ENCODE assay signal across 28 cellular contexts in the genomic region with DNA sequence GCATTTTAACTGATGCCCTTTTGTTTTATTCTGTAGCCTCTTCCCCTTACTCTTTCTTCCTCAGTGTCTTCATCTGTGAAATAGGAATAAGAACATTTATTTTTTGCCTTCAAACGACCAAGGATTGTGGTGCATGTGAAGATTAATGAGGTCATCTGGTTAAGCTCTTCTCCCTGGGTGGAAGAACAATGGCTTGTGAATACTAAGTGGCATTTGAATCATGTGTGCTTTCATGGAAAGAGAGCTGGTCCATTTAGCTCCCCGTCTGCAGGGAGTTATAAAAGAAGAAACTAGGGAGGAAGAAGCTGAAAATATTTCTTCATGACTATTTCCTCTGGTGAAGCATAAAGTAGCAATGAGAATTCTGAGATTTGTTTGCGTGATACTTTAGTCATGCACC.
"Had no signal": no experiment of that assay in that cellular context is flagged by ENCODE, and none has a peak within 500 bp of the region (broad histone marks: within the 10 kb centered on the region; RNA-seq: fewer than 3 reads in every experiment).

No MANE protein-coding gene starts in this region.

- H3K27me3 Mint-ChIP-seq: activated B cell treated with CpG ODN at 0.5 μM for 24 hours; activated CD4-positive, alpha-beta T cell treated with anti-CD3 and anti-CD28 coated beads for 36 hours; activated T-cell treated with anti-CD3 and anti-CD28 coated beads, Interleukin-2, amount 50 U/mL, for 24 hours; activated T-helper 17 cell treated with anti-CD3 and anti-CD28 coated beads, Interleukin-2, amount 50 U/mL, for 72 hours had no signal

- H3K4me3 Mint-ChIP-seq: activated B cell treated with CpG ODN at 0.5 μM for 24 hours; activated CD4-positive, alpha-beta T cell treated with anti-CD3 and anti-CD28 coated beads for 36 hours; activated naive CD8-positive, alpha-beta T cell; activated T-cell treated with anti-CD3 and anti-CD28 coated beads, Interleukin-2, amount 50 U/mL, for 24 hours; activated T-helper 17 cell treated with anti-CD3 and anti-CD28 coated beads, Interleukin-2, amount 50 U/mL, for 72 hours; memory B cell; nephron had no signal

- DNase-seq: activated B cell treated with CpG ODN at 0.5 μM for 24 hours; activated CD4-positive, alpha-beta T cell treated with anti-CD3 and anti-CD28 coated beads for 36 hours; activated CD4-positive, alpha-beta T cell treated with anti-CD3 and anti-CD28 coated beads, Interleukin-2, amount 50 U/mL, for 4 hours; activated CD8-positive, alpha-beta memory T cell treated with anti-CD3 and anti-CD28 coated beads for 24 hours; activated CD8-positive, alpha-beta memory T cell treated with anti-CD3 and anti-CD28 coated beads, Interleukin-2, amount 50 U/mL, for 4 hours; activated naive CD4-positive, alpha-beta T cell; activated T-cell treated with anti-CD3 and anti-CD28 coated beads, Interleukin-2, amount 50 U/mL, for 24 hours; adrenal gland; cerebellar nuclear complex; head of caudate nucleus; islet precursor cell; left cardiac atrium; nucleus accumbens; right lobe of liver; small intestine; stimulated activated CD4-positive, alpha-beta T cell treated with anti-CD3 and anti-CD28 coated beads, Interleukin-15, amount 100 ng/mL, for 24 hours; stimulated activated CD8-positive, alpha-beta memory T cell treated with anti-CD3 and anti-CD28 coated beads, Interleukin-4, amount 100 ng/mL, for 48 hours; stimulated activated naive CD4-positive, alpha-beta T cell; T-helper 9 cell; testis; trophoblast cell had no signal

- H3K4me1 ChIP-seq: right lobe of liver, testis, vagina had no signal

- H3K36me3 Mint-ChIP-seq: activated naive CD8-positive, alpha-beta T cell; memory B cell had no signal

- H3K4me1 Mint-ChIP-seq: activated B cell treated with CpG ODN at 0.5 μM for 24 hours; activated CD4-positive, alpha-beta T cell treated with anti-CD3 and anti-CD28 coated beads for 36 hours; activated T-helper 17 cell treated with anti-CD3 and anti-CD28 coated beads, Interleukin-2, amount 50 U/mL, for 72 hours; memory B cell; nephron had no signal

- ATAC-seq: activated CD4-positive, alpha-beta T cell treated with anti-CD3 and anti-CD28 coated beads for 36 hours; activated T-helper 17 cell treated with anti-CD3 and anti-CD28 coated beads, Interleukin-2, amount 50 U/mL, for 72 hours; right lobe of liver had no signal

- H3K27me3 ChIP-seq: adrenal gland, right lobe of liver, testis, vagina had no signal

- H3K9me3 Mint-ChIP-seq: activated B cell treated with CpG ODN at 0.5 μM for 24 hours; activated T-cell treated with anti-CD3 and anti-CD28 coated beads, Interleukin-2, amount 50 U/mL, for 24 hours; activated T-helper 17 cell treated with anti-CD3 and anti-CD28 coated beads, Interleukin-2, amount 50 U/mL, for 72 hours; memory B cell; nephron had no signal

- H3K27ac Mint-ChIP-seq: activated B cell treated with CpG ODN at 0.5 μM for 24 hours; activated CD4-positive, alpha-beta T cell treated with anti-CD3 and anti-CD28 coated beads for 36 hours; activated naive CD8-positive, alpha-beta T cell; activated T-cell treated with anti-CD3 and anti-CD28 coated beads, Interleukin-2, amount 50 U/mL, for 24 hours; activated T-helper 17 cell treated with anti-CD3 and anti-CD28 coated beads, Interleukin-2, amount 50 U/mL, for 72 hours; memory B cell; nephron had no signal

- H3K36me3 ChIP-seq: adrenal gland, right lobe of liver, vagina had no signal

- H3K9me3 ChIP-seq: adrenal gland, right lobe of liver, testis, vagina had no signal

- H3K4me3 ChIP-seq: adrenal gland, coronary artery, right lobe of liver, testis, vagina had no signal

- H3K27ac ChIP-seq: adrenal gland, coronary artery, epithelial cell of prostate, right lobe of liver, testis, vagina had no signal
